In genomic region chr19:49533551-49534488, GRCh38 we compare ENCODE assay signal across 8 cellular contexts. TPM values are rescaled to one million over a fixed set of nuclear protein-coding genes. Genes with fewer than 3 reads are reported as not detected.
DNase-seq lines count a peak whose midpoint lies in the region; ATAC-seq and TF ChIP-seq lines count a peak whose summit lies in the region.

No MANE protein-coding gene starts in this region.

- H3K14ac ChIP-seq in H9 (ENCODE audit: insufficient read depth, low read length), result no peak overlapping the region

- H3T11ph ChIP-seq in H9 (ENCODE audit: low read length), result no peak overlapping the region

- H2AK5ac ChIP-seq in H9 (ENCODE audit: insufficient read length, low read length), result no peak overlapping the region

- no peaks in the 10 kb centered on the region for H3K9me3 Mint-ChIP-seq in H9

- H4K20me1 ChIP-seq in H9 (ENCODE audit: control insufficient read depth, insufficient read depth, insufficient read length), result no peaks in the 10 kb centered on the region

- H3K79me1 ChIP-seq in H9 (ENCODE audit: insufficient read depth, low read depth, low read length, poor library complexity, severe bottlenecking), result no peaks in the 10 kb centered on the region

- H2BK20ac ChIP-seq in H9 (ENCODE audit: low read depth, low read length, poor library complexity, severe bottlenecking), result no peak overlapping the region

- peaks cover 9% of the 10 kb centered on the region for H3K23me2 ChIP-seq in H9 (ENCODE audit: insufficient read length, low read depth, low read length, poor library complexity, severe bottlenecking)

- peaks cover 0 to 19% (median 0%) of the 10 kb centered on the region in 3 experiments; a peak in 4 of 7 replicates for H3K36me3 Mint-ChIP-seq in H9 (ENCODE audit: insufficient read depth in 1 of 3, low read depth in 3 of 3)

- no peaks in the 10 kb centered on the region for H3K9me3 ChIP-seq in H9 (ENCODE audit: control insufficient read depth, low read depth, low read length)
- no peaks in the 10 kb centered on the region for H3K9me3 ChIP-seq in colonic mucosa
- H3K9me3 ChIP-seq in lower lobe of right lung, result no peaks in the 10 kb centered on the region

- no peaks in the 10 kb centered on the region for H3K79me2 ChIP-seq in H9 (ENCODE audit: insufficient read depth, low read length)

- H4K91ac ChIP-seq in H9 (ENCODE audit: insufficient read length, low read depth, low read length), result no peak overlapping the region

- no peak overlapping the region for H3K23ac ChIP-seq in H9 (ENCODE audit: insufficient read length, low read depth, low read length)

- H3K27ac ChIP-seq in H9 (ENCODE audit: insufficient read length, low read depth, low read length) (no peak overlapping the region), colonic mucosa (no peak overlapping the region), lower lobe of right lung (no peak overlapping the region)

- H3K4ac ChIP-seq in H9 (ENCODE audit: low read depth, low read length), result no peak overlapping the region

- H3K4me3 Mint-ChIP-seq in H9, result peak overlapping the region; percentile 72 to 85

- peak overlapping the region; percentile 68 for H3K4me2 ChIP-seq in H9 (ENCODE audit: insufficient read depth, insufficient read length, low read length)

- no peak overlapping the region for H4K5ac ChIP-seq in H9 (ENCODE audit: insufficient read length, low read depth, low read length)

- intact Hi-C loops in colonic mucosa (cut with DNase I), result no loop called here
- intact Hi-C loops in lower lobe of right lung (cut with DNase I), result no loop called here

- H3K27ac Mint-ChIP-seq in H9, result 0 out of 7 replicates have a peak overlapping the region, but pooled peaks of 1 of the 3 experiments have one; percentile 38

- H3K4me3 ChIP-seq in colonic mucosa (peak overlapping the region; percentile 36), lower lobe of right lung (peak overlapping the region; percentile 73)

- DNase-seq in ELR (ENCODE audit: low read depth), result peak; percentile 54
- peak; percentile 79 for DNase-seq in H9
- peak; percentile 71 for DNase-seq in NCI-H2171 (lab: John Stamatoyannopoulos, UW)
- peak; percentile 84 to 85 for DNase-seq in activated CD4-positive, alpha-beta T cell treated with anti-CD3 and anti-CD28 coated beads for 4 hours
- peak; percentile 61 for DNase-seq in colonic mucosa
- DNase-seq in lower lobe of right lung, result peak; percentile 87
- DNase-seq in stimulated activated CD8-positive, alpha-beta memory T cell treated with anti-CD3 and anti-CD28 coated beads, Interleukin-12 subunit alpha, Interleukin-12 subunit beta, amount 100 ng/mL, for 24 hours (ENCODE audit: extremely low read depth), result peak; percentile 67
- no peak for DNase-seq in UCSD-AML1 (lab: John Stamatoyannopoulos, UW; ENCODE audit: unreplicated experiment)

- no peak overlapping the region for H2BK15ac ChIP-seq in H9 (ENCODE audit: low read depth, low read length)

- no peak overlapping the region for H2AFZ ChIP-seq in H9 (ENCODE audit: low read length)

- H3K9ac ChIP-seq in H9 (ENCODE audit: extremely low read depth, insufficient read length, low read length), result no peak overlapping the region
- H3K9ac ChIP-seq in colonic mucosa (ENCODE audit: low read depth in 2 of 2, low read length in 2 of 2), result peak overlapping the region in 1 of 2 donors; percentile 50

- TF ChIP-seq CTCF in H9 (conservative IDR thresholded peaks at IDR 0.05), result peak; percentile 62
- TF ChIP-seq CTCF in colonic mucosa (IDR thresholded peaks at IDR 0.05), result no peak
- peak; percentile 27 for TF ChIP-seq CTCF in lower lobe of right lung (IDR thresholded peaks at IDR 0.05)

- no peak overlapping the region for H3K18ac ChIP-seq in H9 (ENCODE audit: insufficient read length, low read depth, low read length)

- H3K4me1 ChIP-seq in H9 (ENCODE audit: insufficient read depth, low read length), result no peaks in the 10 kb centered on the region
- H3K4me1 ChIP-seq in colonic mucosa, result no peaks in the 10 kb centered on the region
- H3K4me1 ChIP-seq in lower lobe of right lung, result peaks cover 12% of the 10 kb centered on the region

- no peak overlapping the region for H2BK120ac ChIP-seq in H9 (ENCODE audit: low read depth, low read length, poor library complexity, severe bottlenecking)

- H3K27me3 ChIP-seq in H9 (ENCODE audit: insufficient read depth, low read length) (no peaks in the 10 kb centered on the region), colonic mucosa (no peaks in the 10 kb centered on the region), lower lobe of right lung (ENCODE audit: low read depth) (no peaks in the 10 kb centered on the region)

- WGBS in H9 (ENCODE audit: extremely low coverage, insufficient read length, low lambda C conversion rate), result no CpG with 5 or more reads among the region's 87 CpGs

- H3K36me3 ChIP-seq in colonic mucosa (peaks cover 7% of the 10 kb centered on the region), lower lobe of right lung (peaks cover 14% of the 10 kb centered on the region)

- no peak overlapping the region for H4K8ac ChIP-seq in H9 (replicated peaks; ENCODE audit: insufficient read length, low read depth, low read length)

- no peak overlapping the region for H2BK5ac ChIP-seq in H9 (ENCODE audit: insufficient read length, low read length)

- peaks cover 11% of the 10 kb centered on the region for H3K27me3 Mint-ChIP-seq in H9 (ENCODE audit: low read depth)

- peaks cover 13 to 18% of the 10 kb centered on the region in 2 experiments for H3K4me1 Mint-ChIP-seq in H9

- no peak overlapping the region for H2BK12ac ChIP-seq in H9 (ENCODE audit: insufficient read length, low read depth, low read length)

- ATAC-seq in lower lobe of right lung, result peak; percentile 95 to 96

- H3K56ac ChIP-seq in H9 (ENCODE audit: insufficient read length, low read depth, low read length), result no peak overlapping the region

RNA-seq across cellular contexts. Expression of gene RCN3, which starts 6.0 kb away (rescaled TPM):
- total RNA-seq in H9 (2021) (14.5 and 15.0 TPM in 2 replicates), colonic mucosa (10 to 100 TPM; 16.9 to 55.1 TPM), lower lobe of right lung (28.1 TPM)

RNA-seq across cellular contexts. Expression of gene FCGRT, which starts 21.4 kb away (rescaled TPM):
- total RNA-seq in H9 (2021) (41.1 and 45.4 TPM in 2 replicates), colonic mucosa (100 to 1,000 TPM; 285 to 621 TPM), lower lobe of right lung (385 TPM)

RNA-seq across cellular contexts. Expression of gene RPS11, which starts 37.6 kb away (rescaled TPM):
- total RNA-seq in H9 (2021), result 2,503 and 2,512 TPM in 2 replicates
- 1,000 to 10,000 TPM; 1,734 to 1,870 TPM for total RNA-seq in colonic mucosa
- total RNA-seq in lower lobe of right lung, result 1,649 TPM

RNA-seq across cellular contexts. Expression of gene RPL13A, which starts 46.4 kb away (rescaled TPM):
- total RNA-seq in H9 (2021), result 3,286 and 3,356 TPM in 2 replicates
- 1,000 to 10,000 TPM; 2,431 to 2,528 TPM for total RNA-seq in colonic mucosa
- 1,820 TPM for total RNA-seq in lower lobe of right lung

RNA-seq across cellular contexts. Expression of gene NOSIP, which starts 46.5 kb away (rescaled TPM):
- 75.1 and 78.4 TPM in 2 replicates for total RNA-seq in H9 (2021)
- 10 to 100 TPM; 63.2 to 91.2 TPM for total RNA-seq in colonic mucosa
- 47.2 TPM for total RNA-seq in lower lobe of right lung
